In the genomic region with DNA sequence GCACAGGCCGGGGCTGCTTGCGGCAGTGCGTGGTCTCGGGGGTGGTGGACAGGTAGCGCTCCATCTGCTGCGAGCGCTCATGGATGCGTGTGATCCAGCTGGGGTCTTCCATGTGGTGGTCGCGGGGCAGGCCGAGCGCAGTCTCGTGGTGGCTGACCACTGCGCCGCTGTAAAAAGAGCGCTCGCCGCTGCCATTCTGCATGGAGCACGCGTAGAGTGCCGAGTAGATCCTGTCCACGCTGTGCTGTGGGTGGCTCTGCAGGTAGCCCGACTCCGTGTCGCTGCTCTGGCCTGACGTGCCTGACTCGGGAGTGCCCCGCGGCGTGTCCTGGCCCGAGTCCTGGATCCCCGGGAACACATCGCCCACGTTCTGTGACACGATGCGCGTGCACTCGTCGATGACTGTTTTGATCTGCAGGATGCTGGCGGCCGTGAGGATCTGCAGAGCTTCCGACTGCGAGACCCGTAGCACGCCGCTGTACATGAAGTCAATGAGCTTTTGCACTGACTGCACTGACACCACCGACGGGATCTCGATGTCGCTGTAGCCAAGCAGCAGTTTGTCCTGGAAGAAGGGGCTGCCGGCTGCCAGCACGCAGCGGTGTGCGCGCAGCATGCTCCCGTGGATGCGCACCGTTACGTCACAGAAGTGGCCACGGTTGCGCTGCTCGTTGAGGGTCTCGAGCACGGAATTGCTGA, we compare ENCODE assay signal across 28 cellular contexts. TPM values are rescaled to one million over a fixed set of nuclear protein-coding genes. Genes with fewer than 3 reads are reported as not detected.
"Had no signal": no experiment of that assay in that cellular context is flagged by ENCODE, and none has a peak within 500 bp of the region (broad histone marks: within the 10 kb centered on the region; RNA-seq: fewer than 3 reads in every experiment).

No MANE protein-coding gene starts in this region.

- H3K36me3 ChIP-seq: neural progenitor cell had no signal

- H3K27me3 ChIP-seq: adrenal gland, ascending aorta, cardiac muscle cell, esophagus muscularis mucosa, foreskin keratinocyte, neural progenitor cell, right lobe of liver, thyroid gland had no signal

- H3K27ac ChIP-seq: adrenal gland, ascending aorta, cardiac muscle cell, esophagus muscularis mucosa, foreskin keratinocyte, neural progenitor cell, right lobe of liver, thyroid gland had no signal

- H3K4me3 ChIP-seq: adrenal gland, ascending aorta, cardiac muscle cell, esophagus muscularis mucosa, lung, neural progenitor cell, right lobe of liver, thyroid gland had no signal

- DNase-seq: activated CD4-positive, alpha-beta memory T cell treated with anti-CD3 and anti-CD28 coated beads for 36 hours; activated CD4-positive, alpha-beta T cell treated with anti-CD3 and anti-CD28 coated beads, Interleukin-2, amount 10 ng/mL, durations not matched to agents 24 days and 14 days; activated CD4-positive, CD25-positive, alpha-beta regulatory T cell treated with anti-CD3 and anti-CD28 coated beads, Interleukin-2, amount 50 U/mL, for 72 hours; activated CD8-positive, alpha-beta memory T cell treated with anti-CD3 and anti-CD28 coated beads, Interleukin-2, amount 50 U/mL, for 4 hours; activated effector memory CD4-positive, alpha-beta T cell treated with anti-CD3 and anti-CD28 coated beads, Interleukin-2, amount 50 U/mL, for 16 hours; activated naive CD4-positive, alpha-beta T cell treated with anti-CD3 and anti-CD28 coated beads for 36 hours; activated naive CD8-positive, alpha-beta T cell treated with anti-CD3 and anti-CD28 coated beads for 36 hours; activated T-cell treated with anti-CD3 and anti-CD28 coated beads, Interleukin-2, amount 50 U/mL, for 1 hour; adrenal gland; endodermal cell; foreskin keratinocyte; hippocampal formation; natural killer cell; stimulated activated CD4-positive, alpha-beta T cell treated with anti-CD3 and anti-CD28 coated beads, Interleukin-12 subunit alpha, Interleukin-12 subunit beta, amount 100 ng/mL, for 4 hours; stimulated activated CD4-positive, alpha-beta T cell treated with anti-CD3 and anti-CD28 coated beads, Interleukin-4, amount 100 ng/mL, for 24 hours; stimulated activated naive CD8-positive, alpha-beta T cell treated with anti-CD3 and anti-CD28 coated beads, Interleukin-15, amount 100 ng/mL, for 72 hours; T-helper 2 cell; thyroid gland had no signal

- H3K4me1 ChIP-seq: ascending aorta, esophagus muscularis mucosa, foreskin keratinocyte, right lobe of liver, thyroid gland had no signal

- H3K9me3 ChIP-seq: adrenal gland, ascending aorta, esophagus muscularis mucosa, right lobe of liver, thyroid gland had no signal

- ATAC-seq: foreskin keratinocyte; natural killer cell; stimulated activated effector memory CD8-positive, alpha-beta T cell treated with anti-CD3 and anti-CD28 coated beads, Interleukin-12 subunit alpha, Interleukin-12 subunit beta, amount 100 ng/mL, for 72 hours; stimulated activated naive CD8-positive, alpha-beta T cell treated with anti-CD3 and anti-CD28 coated beads, Interleukin-15, amount 100 ng/mL, for 72 hours had no signal

RNA-seq across cellular contexts. Expression of gene TIGIT, which starts 57.4 kb away (rescaled TPM):
- total RNA-seq: ascending aorta, cardiac muscle cell, endodermal cell, foreskin keratinocyte, pulmonary artery endothelial cell, skeletal muscle tissue had no signal
- polyA plus RNA-seq: cardiac muscle cell, foreskin keratinocyte, keratinocyte had no signal
